In genomic region chr1:21937034-21937371, GRCh38 we compare ENCODE assay signal across 7 cellular contexts. TPM values are rescaled to one million over a fixed set of nuclear protein-coding genes. Genes with fewer than 3 reads are reported as not detected.
A peak's percentile ranks its signal among the peaks of the same experiment; 100 is the strongest.
DNase-seq lines count a peak whose midpoint lies in the region; ATAC-seq, FAIRE-seq and TF ChIP-seq lines count a peak whose summit lies in the region.

HSPG2 (minus strand) TSS chr1:21937310; CDS start chr1:21937217, 93 bp downstream.

- WGBS in stomach, 5 donors = 0 to 1% methylated on average over 24 to 50 of the region's 52 CpGs; no CpG with 5 or more reads in 3 of the 5 donors

- DNase-seq in HL-60 (ENCODE audit: low read depth in 1 of 2, low spot score in 1 of 2) (no peak), astrocyte (ENCODE audit: low read depth) (no peak), keratinocyte (ENCODE audit: low read depth, low spot score) (no peak), stomach (no peak), midbrain (lab: John Stamatoyannopoulos, UW) (no peak), NCI-H226 (no peak)

- H3K79me2 ChIP-seq in astrocyte (ENCODE audit: insufficient read depth, low read length) (peaks cover 48% of the 10 kb centered on the region), keratinocyte (ENCODE audit: control insufficient read depth, insufficient read depth, low read length) (peaks cover 35% of the 10 kb centered on the region)

- peak within 1 kb of the TSS; percentile 83 for H3K27ac Mint-ChIP-seq in astrocyte (ENCODE audit: unreplicated experiment)

- H3K36me3 ChIP-seq in astrocyte (ENCODE audit: insufficient read depth, low read length) (no peaks in the 10 kb centered on the region), keratinocyte (ENCODE audit: control insufficient read depth in 2 of 2, extremely low read depth in 1 of 2, insufficient read depth in 2 of 2, low read length in 2 of 2) (no peaks in the 10 kb centered on the region), stomach (no peaks in the 10 kb centered on the region)

- H3K27ac ChIP-seq in HL-60 (replicated peaks) (peak within 1 kb of the TSS; percentile 33; the same call in 1 of the 2 replicates), astrocyte (ENCODE audit: low read depth, low read length) (peak within 1 kb of the TSS; percentile 76), keratinocyte (ENCODE audit: control insufficient read depth, insufficient read depth, low read length) (peak within 1 kb of the TSS; percentile 74), stomach (peak within 1 kb of the TSS; percentile 81 to 97 (median 95))

- dilution Hi-C loops in keratinocyte (cut with MboI; ENCODE audit: extremely low pct_ligation_motif_present, low sequenced_read_pairs) = no loop called here

- peaks cover 2% of the 10 kb centered on the region for H3K36me3 Mint-ChIP-seq in astrocyte (ENCODE audit: low read depth, unreplicated experiment)

- H3K9me3 Mint-ChIP-seq in astrocyte (ENCODE audit: unreplicated experiment) = no peaks in the 10 kb centered on the region

- H3K9ac ChIP-seq in astrocyte (ENCODE audit: low read length) (peak within 1 kb of the TSS; percentile 94), keratinocyte (ENCODE audit: control insufficient read depth, extremely low read depth, insufficient read depth, low read length) (peak within 1 kb of the TSS; percentile 85)

- intact Hi-C loops in stomach (cut with DNase I; ENCODE audit: low total_unique reads) = no loop called here

- peaks cover 2% of the 10 kb centered on the region for H3K9me1 ChIP-seq in keratinocyte (ENCODE audit: control insufficient read depth, extremely low read depth, insufficient read depth, low read length)

- TF ChIP-seq CTCF in HL-60 (IDR thresholded peaks at IDR 0.05; ENCODE audit: insufficient read depth, low read length) (no peak), astrocyte (IDR thresholded peaks at IDR 0.05; ENCODE audit: insufficient read depth, low read depth, low read length) (no peak), keratinocyte (optimal IDR thresholded peaks at IDR 0.05 in 1 of 3, IDR thresholded peaks at IDR 0.05 in 1 of 3, conservative IDR thresholded peaks at IDR 0.05 in 1 of 3; ENCODE audit: extremely low read depth in 1 of 3, insufficient read depth in 2 of 3, low read length in 3 of 3) (no peak), stomach (IDR thresholded peaks at IDR 0.05) (no peak)

- peaks cover 61% of the 10 kb centered on the region for H3K4me1 ChIP-seq in astrocyte (ENCODE audit: insufficient read depth, low read length)
- H3K4me1 ChIP-seq in keratinocyte (ENCODE audit: control insufficient read depth, extremely low read depth, insufficient read depth, low read length) = peaks cover 65% of the 10 kb centered on the region
- peaks cover 69 to 94% (median 80%) of the 10 kb centered on the region in 4 donors for H3K4me1 ChIP-seq in stomach

- FAIRE-seq in astrocyte (lab: Jason Lieb, UNC) = no peak
- no peak for FAIRE-seq in keratinocyte (lab: Jason Lieb, UNC)

- peaks cover 29% of the 10 kb centered on the region for H4K20me1 ChIP-seq in astrocyte (ENCODE audit: insufficient read depth, low read length)
- H4K20me1 ChIP-seq in keratinocyte (ENCODE audit: control insufficient read depth, extremely low read depth, insufficient read depth, low read length) = peaks cover 4% of the 10 kb centered on the region

- H3K27me3 ChIP-seq in HL-60 (ENCODE audit: insufficient read depth, poor library complexity, severe bottlenecking) (no peaks in the 10 kb centered on the region), astrocyte (ENCODE audit: insufficient read depth, low read length) (no peaks in the 10 kb centered on the region), keratinocyte (ENCODE audit: control insufficient read depth, extremely low read depth, insufficient read depth, low read length) (no peaks in the 10 kb centered on the region), stomach (no peaks in the 10 kb centered on the region)

- no peak for TF ChIP-seq POLR2A in stomach (IDR thresholded peaks at IDR 0.05)

- no peak for ATAC-seq in HG03025 (IDR thresholded peaks at IDR 0.05; ENCODE audit: low FRiP score, unreplicated experiment)

- H3K4me1 Mint-ChIP-seq in astrocyte (ENCODE audit: low read depth, unreplicated experiment) = peaks cover 49% of the 10 kb centered on the region

- H3K4me3 ChIP-seq in HL-60 (replicated peaks; ENCODE audit: insufficient read depth, low read length) (peak within 1 kb of the TSS; percentile 41), astrocyte (ENCODE audit: insufficient read depth, low read depth, low read length) (peak within 1 kb of the TSS; percentile 74), keratinocyte (ENCODE audit: control insufficient read depth in 2 of 3, extremely low read depth in 1 of 3, insufficient read depth in 2 of 3, low read depth in 1 of 3, low read length in 3 of 3) (peak within 1 kb of the TSS; percentile 67 to 74 (median 74)), stomach (peak within 1 kb of the TSS; percentile 74 to 83 (median 78))

- H3K27me3 Mint-ChIP-seq in astrocyte (ENCODE audit: low read depth, unreplicated experiment) = no peaks in the 10 kb centered on the region

- H3K9me3 ChIP-seq in astrocyte (ENCODE audit: insufficient read depth, low read depth, low read length) = no peaks in the 10 kb centered on the region
- no peaks in the 10 kb centered on the region for H3K9me3 ChIP-seq in keratinocyte (ENCODE audit: control insufficient read depth, low read depth, low read length)
- no peaks in the 10 kb centered on the region for H3K9me3 ChIP-seq in stomach

- no peak for TF ChIP-seq EP300 in stomach (IDR thresholded peaks at IDR 0.05)

- H2AFZ ChIP-seq in astrocyte (ENCODE audit: low read depth, low read length) (peak within 1 kb of the TSS; percentile 68), keratinocyte (ENCODE audit: control insufficient read depth, low read length) (peak within 1 kb of the TSS; percentile 90)

- peak within 1 kb of the TSS; percentile 94 for H3K4me2 ChIP-seq in astrocyte (ENCODE audit: low read length)
- H3K4me2 ChIP-seq in keratinocyte (ENCODE audit: control insufficient read depth, extremely low read depth, insufficient read depth, low read depth, low read length) = peak within 1 kb of the TSS; percentile 89

- H3K4me3 Mint-ChIP-seq in astrocyte (ENCODE audit: unreplicated experiment) = peak within 1 kb of the TSS; percentile 91

RNA-seq across cellular contexts. Expression of gene HSPG2, which starts in this region (rescaled TPM):
- total RNA-seq in astrocyte (249 and 262 TPM in 2 replicates), stomach (100 to 1,000 TPM in 4 of 5 donors, 10 to 100 TPM in 1; 88.7 to 504 (median 186) TPM)
- polyA plus RNA-seq in keratinocyte (9.0 to 20.7 TPM (median 17.0 TPM) in 3 replicates), stomach (10 to 100 TPM; 21.7 to 98.5 (median 62.1) TPM)
- 21.1 TPM for polyA plus RNA-seq in keratinocyte (2011; ENCODE audit: low read depth)
- polyA plus RNA-seq in keratinocyte (2011; cell fraction: cytosol; rRNA removed) = 6.1 and 17.2 TPM in 2 replicates
- 139 and 205 TPM in 2 replicates for polyA plus RNA-seq in keratinocyte (2011; cell fraction: nucleus; rRNA removed)
- polyA plus RNA-seq in keratinocyte (2012; ENCODE audit: low replicate concordance) = 22.9 and 70.8 TPM in 2 replicates
- polyA minus RNA-seq in keratinocyte = 66.2 to 184 TPM (median 72.6 TPM) in 3 replicates
- polyA minus RNA-seq in keratinocyte (2011; cell fraction: cytosol; rRNA and poly(A)+ RNA removed) = 143 TPM
- polyA minus RNA-seq in keratinocyte (2011; cell fraction: nucleus; rRNA and poly(A)+ RNA removed) = 388 and 454 TPM in 2 replicates

Comparison
In these comparisons a context has a peak if more than half of its experiments do, and no peak if none do; other contexts are left out.
1. H3K27ac ChIP-seq: peak in every context shown above with its lines; median percentile 95 in stomach; 76 in astrocyte; 74 in keratinocyte; 33 in HL-60.